In the genomic region with DNA sequence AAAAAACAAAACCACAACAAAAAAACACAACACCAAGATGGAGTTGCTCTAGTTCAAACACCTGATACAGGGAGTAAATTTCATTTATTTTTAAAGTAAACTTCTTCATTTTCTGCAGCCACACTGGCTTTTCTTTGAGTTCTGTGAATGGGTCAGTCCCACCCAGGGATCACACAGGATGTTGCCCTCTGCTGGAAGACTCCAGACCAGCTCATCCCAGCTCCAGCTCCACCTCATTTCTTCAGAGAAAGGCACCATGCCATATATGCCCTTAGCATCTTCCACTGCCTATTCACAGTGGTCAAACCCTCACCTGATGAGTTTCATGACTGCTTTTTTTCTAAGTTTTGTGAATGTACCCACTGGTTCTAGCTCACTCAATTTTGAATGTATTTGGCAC, we compare ENCODE assay signal across 9 cellular contexts. TPM values are rescaled to one million over a fixed set of nuclear protein-coding genes. Genes with fewer than 3 reads are reported as not detected.
A peak's percentile ranks its signal among the peaks of the same experiment; 100 is the strongest.
DNase-seq lines count a peak whose midpoint lies in the region; ATAC-seq and TF ChIP-seq lines count a peak whose summit lies in the region.
"Had no signal": no experiment of that assay in that cellular context is flagged by ENCODE, and none has a peak within 500 bp of the region (broad histone marks: within the 10 kb centered on the region; RNA-seq: fewer than 3 reads in every experiment).

No MANE protein-coding gene starts in this region.

- H3K27ac ChIP-seq in KMS-11 (no peak overlapping the region), body of pancreas (no peak overlapping the region)

- H3K27me3 ChIP-seq in KMS-11 (ENCODE audit: insufficient read depth, low read depth) (no peaks in the 10 kb centered on the region), body of pancreas (no peaks in the 10 kb centered on the region)

- no peaks in the 10 kb centered on the region for H3K9me3 Mint-ChIP-seq in mesothelial cell of epicardium
- H3K9me3 Mint-ChIP-seq: dendritic cell treated with granulocyte-macrophage colony-stimulating factor and Interleukin-4, amounts not matched to agents 40 ng/mL and 50 ng/mL, for 4 days had no signal

- H2AFZ ChIP-seq in KMS-11 (ENCODE audit: low read depth): no peak overlapping the region

- ATAC-seq in body of pancreas (no peak), GM19035 (IDR thresholded peaks at IDR 0.05; ENCODE audit: unreplicated experiment) (no peak)

- H3K4me1 ChIP-seq in KMS-11 (ENCODE audit: low read depth, poor library complexity, severe bottlenecking): no peaks in the 10 kb centered on the region
- H3K4me1 ChIP-seq in body of pancreas: no peaks in the 10 kb centered on the region

- H3K9me3 ChIP-seq in body of pancreas: no peaks in the 10 kb centered on the region

- H3K4me3 ChIP-seq in GM12875 (ENCODE audit: low read depth, low read length): no peak overlapping the region
- no peak overlapping the region for H3K4me3 ChIP-seq in KMS-11 (IDR thresholded peaks at IDR 0.05; ENCODE audit: insufficient read depth, low read depth, low read length)
- no peak overlapping the region for H3K4me3 ChIP-seq in body of pancreas

- no peak overlapping the region for H3K9ac ChIP-seq in KMS-11

- no peak for TF ChIP-seq POLR2A in body of pancreas (IDR thresholded peaks at IDR 0.05)

- TF ChIP-seq CTCF in GM12875 (IDR thresholded peaks at IDR 0.05; ENCODE audit: borderline replicate concordance, insufficient read depth, low read depth, low read length): peak; percentile 43; the same call in 1 of the 2 replicates
- peak; percentile 34 for TF ChIP-seq CTCF in KMS-11 (conservative IDR thresholded peaks at IDR 0.05; ENCODE audit: low read depth, low read length)
- TF ChIP-seq CTCF in body of pancreas (IDR thresholded peaks at IDR 0.05): peak in 4 of 7 experiments; percentile 11 to 23 (median 16)
- TF ChIP-seq CTCF in mesothelial cell of epicardium (IDR thresholded peaks at IDR 0.05; ENCODE audit: unreplicated experiment): peak; percentile 22

- DNase-seq in AG08395 (ENCODE audit: low spot score) (peak; percentile 68), body of pancreas (peak in 2 of 4 donors; percentile 17 to 31), mesothelial cell of epicardium (ENCODE audit: low spot score in 2 of 2, unreplicated experiment in 2 of 2) (no peak), DMS153 (lab: John Stamatoyannopoulos, UW) (no peak), activated gamma-delta T cell treated with Interleukin-2 at 50 U/mL for 16 hours (no peak)

- no peaks in the 10 kb centered on the region for H3K79me2 ChIP-seq in KMS-11 (ENCODE audit: insufficient read depth, low read depth)

- peaks cover 8% of the 10 kb centered on the region for H3K4me1 Mint-ChIP-seq in mesothelial cell of epicardium

- no peaks in the 10 kb centered on the region for H3K27me3 Mint-ChIP-seq in mesothelial cell of epicardium (ENCODE audit: low read depth)
- H3K27me3 Mint-ChIP-seq: dendritic cell treated with granulocyte-macrophage colony-stimulating factor and Interleukin-4, amounts not matched to agents 40 ng/mL and 50 ng/mL, for 4 days had no signal

- H3K4me3 Mint-ChIP-seq in mesothelial cell of epicardium: no peak overlapping the region
- H3K4me3 Mint-ChIP-seq: dendritic cell treated with granulocyte-macrophage colony-stimulating factor and Interleukin-4, amounts not matched to agents 40 ng/mL and 50 ng/mL, for 4 days had no signal

- no peak overlapping the region for H3K4me2 ChIP-seq in KMS-11

- no peaks in the 10 kb centered on the region for H3K36me3 ChIP-seq in KMS-11 (ENCODE audit: insufficient read depth)
- H3K36me3 ChIP-seq in body of pancreas (replicated peaks in 1 of 2; ENCODE audit: insufficient read depth in 1 of 2, low read depth in 2 of 2): peaks cover 0 to 2% of the 10 kb centered on the region in 2 donors

- H3K36me3 Mint-ChIP-seq in mesothelial cell of epicardium: no peaks in the 10 kb centered on the region

- H4K20me1 ChIP-seq in KMS-11 (ENCODE audit: insufficient read depth): no peaks in the 10 kb centered on the region

- intact Hi-C loops in body of pancreas (cut with DNase I): no loop called here

- H3K27ac Mint-ChIP-seq in mesothelial cell of epicardium: no peak overlapping the region

RNA-seq across cellular contexts. Expression of a gene that starts 8.0 kb away (rescaled TPM):
- total RNA-seq in body of pancreas: 1 to 10 TPM; 5.4 to 6.3 TPM
- total RNA-seq in mesothelial cell of epicardium: 25.3 to 30.5 TPM (median 25.8 TPM) in 3 replicates

RNA-seq across cellular contexts. Expression of a gene that starts 22.9 kb away (rescaled TPM):
- total RNA-seq in body of pancreas (10 to 100 TPM in 1 of 2 donors, 1 to 10 TPM in 1; 9.3 to 33.9 TPM), mesothelial cell of epicardium (63.9 to 66.6 TPM (median 65.7 TPM) in 3 replicates)
